11 cellular contexts compared by ENCODE assay signal in the genomic region with DNA sequence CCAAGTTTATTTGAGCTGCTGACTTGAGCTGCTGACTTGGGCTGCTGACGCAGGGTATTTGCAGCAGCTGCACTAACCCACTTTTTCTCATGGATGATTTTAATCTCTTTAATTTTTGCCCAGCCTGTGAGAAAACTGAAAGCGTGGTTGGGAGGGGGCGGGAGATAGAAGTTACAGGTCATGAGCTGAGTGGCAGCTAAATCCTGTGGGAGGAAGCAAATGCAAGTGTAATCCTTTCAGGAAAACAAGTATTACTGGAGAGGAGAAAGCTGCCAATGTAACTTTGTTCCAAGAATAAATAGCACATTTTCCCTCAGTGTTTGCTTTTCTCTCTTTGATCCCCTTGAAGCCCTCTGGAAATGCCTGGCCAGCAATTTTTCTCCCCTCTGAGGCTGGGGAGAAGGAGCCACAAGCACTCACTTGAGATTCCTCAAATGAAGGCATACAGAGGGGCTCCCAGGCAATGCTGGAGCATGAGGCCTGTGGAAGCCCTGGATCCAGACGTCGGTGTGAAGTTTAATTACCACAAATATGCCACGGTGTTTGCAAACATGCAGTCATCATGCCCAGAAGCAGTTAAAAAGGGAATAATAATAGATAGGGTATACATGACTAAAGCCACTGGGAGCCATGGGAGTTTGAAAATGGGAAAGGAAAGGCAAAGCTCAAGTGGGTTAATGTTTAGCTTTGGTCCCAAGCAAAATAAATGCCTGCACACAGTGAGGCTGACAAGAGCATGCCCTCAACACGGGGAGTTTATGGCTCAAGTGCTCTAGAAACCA. TPM values are rescaled to one million over a fixed set of nuclear protein-coding genes. Genes with fewer than 3 reads are reported as not detected.
DNase-seq lines count a peak whose midpoint lies in the region; ATAC-seq and FAIRE-seq lines count a peak whose summit lies in the region.
"Had no signal": no experiment of that assay in that cellular context is flagged by ENCODE, and none has a peak within 500 bp of the region (broad histone marks: within the 10 kb centered on the region; RNA-seq: fewer than 3 reads in every experiment).

No MANE protein-coding gene starts in this region.

- H2BK120ac ChIP-seq in mesendoderm (ENCODE audit: low read depth, low read length), result no peak overlapping the region

- intact Hi-C loops in left cardiac atrium (cut with DNase I), result no loop called here

- no peak overlapping the region for H3K18ac ChIP-seq in mesendoderm (ENCODE audit: low read length)

- H3K36me3 ChIP-seq in mesendoderm (ENCODE audit: control insufficient read depth, insufficient read depth, low read length), result no peaks in the 10 kb centered on the region

- peak; percentile 98 for FAIRE-seq in RCC 7860 (lab: Jason Lieb, UNC)

- H3K9ac ChIP-seq in mesendoderm (ENCODE audit: low read length), result no peak overlapping the region

- H3K4ac ChIP-seq in mesendoderm (ENCODE audit: low read depth, low read length), result no peak overlapping the region

- no peak overlapping the region for H2BK15ac ChIP-seq in mesendoderm (replicated peaks; ENCODE audit: low read depth)

- H3K27me3 ChIP-seq in mesendoderm (ENCODE audit: insufficient read depth, low read length, poor library complexity), result no peaks in the 10 kb centered on the region

- ATAC-seq in left cardiac atrium (peak; percentile 55 to 75), GM21528 (IDR thresholded peaks at IDR 0.05; ENCODE audit: low FRiP score, unreplicated experiment) (no peak), HG03196 (IDR thresholded peaks at IDR 0.05; ENCODE audit: unreplicated experiment) (no peak)
- ATAC-seq: activated CD8-positive, alpha-beta memory T cell treated with anti-CD3 and anti-CD28 coated beads, Interleukin-2, amount 10 ng/mL, durations not matched to agents 7 days and 5 days had no signal

- H2AK5ac ChIP-seq in mesendoderm (ENCODE audit: low read length), result no peak overlapping the region

- no peak overlapping the region for H3K27ac ChIP-seq in mesendoderm (ENCODE audit: low read depth, low read length)

- no peak overlapping the region for H4K5ac ChIP-seq in mesendoderm (ENCODE audit: low read length)

- DNase-seq in DMS53 treated with DMSO at 0.1 percent for 48 hours (lab: John Stamatoyannopoulos, UW; ENCODE audit: unreplicated experiment) (peak; percentile 50), RCC 7860 (ENCODE audit: low spot score) (peak; percentile 90), left cardiac atrium (no peak), pons (ENCODE audit: low spot score) (peak; percentile 7), mesendoderm (no peak)
- no peak for DNase-seq in stimulated activated CD4-positive, alpha-beta T cell treated with anti-CD3 and anti-CD28 coated beads, Interleukin-4, amount 100 ng/mL, for 4 hours
- DNase-seq: activated CD8-positive, alpha-beta memory T cell treated with anti-CD3 and anti-CD28 coated beads, Interleukin-2, amount 10 ng/mL, durations not matched to agents 7 days and 5 days; stimulated activated naive CD4-positive, alpha-beta T cell treated with Interleukin-2 at 50 U/mL for 16 hours; SW 1271 had no signal

- H3K4me2 ChIP-seq in mesendoderm (ENCODE audit: low read length), result no peak overlapping the region

- H3K4me3 ChIP-seq in mesendoderm (ENCODE audit: low read length), result no peak overlapping the region

- no peak overlapping the region for H4K8ac ChIP-seq in mesendoderm (ENCODE audit: low read depth, low read length)

- no peaks in the 10 kb centered on the region for H3K79me1 ChIP-seq in mesendoderm (ENCODE audit: low read length)

- H3K79me2 ChIP-seq in mesendoderm (ENCODE audit: control insufficient read depth, insufficient read depth, low read length), result no peaks in the 10 kb centered on the region

- no peak overlapping the region for H3K56ac ChIP-seq in mesendoderm (ENCODE audit: low read length)

- H3K4me1 ChIP-seq in mesendoderm (ENCODE audit: control insufficient read depth, low read depth, low read length), result no peaks in the 10 kb centered on the region

- no peak overlapping the region for H3K23ac ChIP-seq in mesendoderm (ENCODE audit: low read length)

- WGBS in mesendoderm (ENCODE audit: extremely low coverage, insufficient coverage, low lambda C conversion rate), result no CpG with 5 or more reads among the region's 7 CpGs

- H2BK5ac ChIP-seq in mesendoderm (ENCODE audit: low read length), result no peak overlapping the region

RNA-seq across cellular contexts. Expression of a gene that starts 10.4 kb away (rescaled TPM):
- under 1 TPM; 0.44 to 0.84 TPM for total RNA-seq in left cardiac atrium
- 2.0 TPM for polyA plus RNA-seq in mesendoderm (2013, experiment 1 of 2)
- polyA plus RNA-seq in mesendoderm (2013, experiment 2 of 2), result 2.5 TPM
- total RNA-seq: activated CD8-positive, alpha-beta memory T cell treated with anti-CD3 and anti-CD28 coated beads, Interleukin-2, amount 10 ng/mL, durations not matched to agents 7 days and 5 days had no signal

Comparison
In these comparisons a context has a peak if more than half of its experiments do, and no peak if none do; other contexts are left out.
1. DNase-seq: peak in DMS53 treated with DMSO at 0.1 percent for 48 hours (single experiment), RCC 7860 (single experiment) and pons (single experiment); none in left cardiac atrium (single experiment), stimulated activated CD4-positive, alpha-beta T cell treated with anti-CD3 and anti-CD28 coated beads, Interleukin-4, amount 100 ng/mL, for 4 hours (0 of 2) and mesendoderm (single experiment).
2. ATAC-seq: peak in left cardiac atrium (2 of 2); none in GM21528 (single experiment) and HG03196 (single experiment).